In the genomic region with DNA sequence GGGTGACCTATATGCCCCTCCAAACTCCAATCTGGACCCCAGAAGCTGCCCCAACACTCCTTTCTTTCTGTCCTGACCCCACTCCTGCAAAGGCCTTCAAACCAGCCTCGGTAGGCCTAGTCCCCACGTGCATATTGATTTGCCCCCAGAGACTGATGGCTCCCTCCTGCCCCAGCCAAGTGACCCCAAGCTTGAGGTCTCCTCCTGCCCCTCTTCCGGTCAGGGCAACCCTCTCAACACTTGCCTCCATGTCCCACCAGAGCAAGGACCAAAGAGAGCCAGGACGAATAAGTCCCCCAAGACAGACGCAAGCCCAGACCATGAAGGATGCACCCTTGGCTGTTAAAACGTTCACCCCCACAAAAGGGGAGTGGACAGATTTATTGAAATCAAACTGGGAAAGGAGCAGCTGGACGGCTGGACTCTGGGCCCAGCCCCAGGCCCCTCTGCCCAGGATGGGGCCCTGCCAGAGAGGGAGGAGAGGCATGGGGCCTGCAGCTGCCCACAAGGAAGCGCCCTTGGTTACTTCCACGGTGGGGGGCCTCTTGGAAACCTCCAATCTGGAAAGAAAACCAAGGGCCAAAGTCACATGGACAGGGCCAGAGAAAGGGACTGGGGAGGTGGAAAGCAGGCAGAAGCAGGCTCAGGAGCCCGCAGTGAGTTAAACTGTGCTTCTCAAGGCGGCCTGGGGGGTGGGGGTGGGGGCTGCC, we compare ENCODE assay signal across 8 cellular contexts. TPM values are rescaled to one million over a fixed set of nuclear protein-coding genes. Genes with fewer than 3 reads are reported as not detected.
DNase-seq lines count a peak whose midpoint lies in the region; ATAC-seq and TF ChIP-seq lines count a peak whose summit lies in the region.
"Had no signal": no experiment of that assay in that cellular context is flagged by ENCODE, and none has a peak within 500 bp of the region (broad histone marks: within the 10 kb centered on the region; RNA-seq: fewer than 3 reads in every experiment).

No MANE protein-coding gene starts in this region.

- peaks cover 20% of the 10 kb centered on the region for H3K27me3 Mint-ChIP-seq in activated naive CD8-positive, alpha-beta T cell treated with anti-CD3 and anti-CD28 coated beads, Interleukin-2, amount 10 ng/mL, durations not matched to agents 7 days and 5 days
- H3K27me3 Mint-ChIP-seq in natural killer cell treated with Interleukin-12 subunit alpha and Interleukin-12 subunit beta and Interleukin-15 and Interleukin-18, amount 100 ng/mL, for 72 hours, result no peaks in the 10 kb centered on the region
- H3K27me3 Mint-ChIP-seq in activated T-cell treated with anti-CD3 and anti-CD28 coated beads, Interleukin-2, amount 50 U/mL, for 72 hours (ENCODE audit: low read depth), result peaks cover 12% of the 10 kb centered on the region

- peaks cover 38% of the 10 kb centered on the region for H3K79me2 ChIP-seq in DND-41 (ENCODE audit: insufficient read depth, low read length)

- H3K4me1 ChIP-seq in DND-41 (ENCODE audit: insufficient read depth, low read length) (peaks cover 52% of the 10 kb centered on the region), ovary (ENCODE audit: insufficient read depth) (peaks cover 16% of the 10 kb centered on the region)

- H3K9me3 ChIP-seq in DND-41 (ENCODE audit: insufficient read depth, low read length, severe bottlenecking), result no peaks in the 10 kb centered on the region
- H3K9me3 ChIP-seq in ovary, result no peaks in the 10 kb centered on the region

- H3K4me3 Mint-ChIP-seq in activated naive CD8-positive, alpha-beta T cell treated with anti-CD3 and anti-CD28 coated beads, Interleukin-2, amount 10 ng/mL, durations not matched to agents 7 days and 5 days, result peak overlapping the region; percentile 14
- peak overlapping the region; percentile 12 for H3K4me3 Mint-ChIP-seq in natural killer cell treated with Interleukin-12 subunit alpha and Interleukin-12 subunit beta and Interleukin-15 and Interleukin-18, amount 100 ng/mL, for 72 hours
- H3K4me3 Mint-ChIP-seq in activated T-cell treated with anti-CD3 and anti-CD28 coated beads, Interleukin-2, amount 50 U/mL, for 72 hours, result peak overlapping the region in 1 of 2 donors; percentile 31

- H3K9ac ChIP-seq in DND-41 (ENCODE audit: low read depth, low read length), result no peak overlapping the region

- DNase-seq in DND-41 (no peak), ovary (no peak)
- peak; percentile 29 for DNase-seq in activated naive CD8-positive, alpha-beta T cell treated with anti-CD3 and anti-CD28 coated beads, Interleukin-2, amount 10 ng/mL, durations not matched to agents 7 days and 5 days
- peak; percentile 18 for DNase-seq in natural killer cell treated with Interleukin-12 subunit alpha and Interleukin-12 subunit beta and Interleukin-15 and Interleukin-18, amount 100 ng/mL, for 72 hours (ENCODE audit: low spot score)
- DNase-seq in activated T-cell treated with anti-CD3 and anti-CD28 coated beads, Interleukin-2, amount 50 U/mL, for 72 hours, result no peak
- DNase-seq: HCEC 1CT, NCI-H2081 had no signal

- peaks cover 5% of the 10 kb centered on the region for H3K36me3 Mint-ChIP-seq in activated naive CD8-positive, alpha-beta T cell treated with anti-CD3 and anti-CD28 coated beads, Interleukin-2, amount 10 ng/mL, durations not matched to agents 7 days and 5 days
- H3K36me3 Mint-ChIP-seq in natural killer cell treated with Interleukin-12 subunit alpha and Interleukin-12 subunit beta and Interleukin-15 and Interleukin-18, amount 100 ng/mL, for 72 hours, result no peaks in the 10 kb centered on the region
- peaks cover 2% of the 10 kb centered on the region in 2 donors for H3K36me3 Mint-ChIP-seq in activated T-cell treated with anti-CD3 and anti-CD28 coated beads, Interleukin-2, amount 50 U/mL, for 72 hours (ENCODE audit: insufficient read depth in 2 of 2)

- no peak overlapping the region for H2AFZ ChIP-seq in DND-41 (ENCODE audit: low read depth, low read length)

- peak overlapping the region; percentile 30; the same call in 1 of the 2 replicates for H3K4me2 ChIP-seq in DND-41 (ENCODE audit: insufficient read depth, low read length)

- H3K4me3 ChIP-seq in DND-41 (ENCODE audit: low read depth in 1 of 2, low read length in 2 of 2) (no peak overlapping the region), ovary (no peak overlapping the region)

- no peak overlapping the region for H3K27ac Mint-ChIP-seq in activated naive CD8-positive, alpha-beta T cell treated with anti-CD3 and anti-CD28 coated beads, Interleukin-2, amount 10 ng/mL, durations not matched to agents 7 days and 5 days
- H3K27ac Mint-ChIP-seq in natural killer cell treated with Interleukin-12 subunit alpha and Interleukin-12 subunit beta and Interleukin-15 and Interleukin-18, amount 100 ng/mL, for 72 hours, result no peak overlapping the region
- H3K27ac Mint-ChIP-seq in activated T-cell treated with anti-CD3 and anti-CD28 coated beads, Interleukin-2, amount 50 U/mL, for 72 hours, result no peak overlapping the region

- no peak for TF ChIP-seq POLR2A in ovary (IDR thresholded peaks at IDR 0.05)

- peaks cover 22% of the 10 kb centered on the region for H3K36me3 ChIP-seq in DND-41 (ENCODE audit: insufficient read depth, low read length)
- no peaks in the 10 kb centered on the region for H3K36me3 ChIP-seq in ovary

- peaks cover 45% of the 10 kb centered on the region for H4K20me1 ChIP-seq in DND-41 (ENCODE audit: insufficient read depth, low read length)

- intact Hi-C loops in ovary (cut with DNase I), result loop anchor here in 1 of 4 donors (2.0 kb wide), 1 partner anchor 35 kb away; no protein-coding TSS in a partner anchor

- no peak for ATAC-seq in DND-41 (ENCODE audit: insufficient read depth, low read depth)
- no peak for ATAC-seq in activated naive CD8-positive, alpha-beta T cell treated with anti-CD3 and anti-CD28 coated beads, Interleukin-2, amount 10 ng/mL, durations not matched to agents 7 days and 5 days (ENCODE audit: low read depth)
- ATAC-seq in natural killer cell treated with Interleukin-12 subunit alpha and Interleukin-12 subunit beta and Interleukin-15 and Interleukin-18, amount 100 ng/mL, for 72 hours, result no peak
- no peak for ATAC-seq in activated T-cell treated with anti-CD3 and anti-CD28 coated beads, Interleukin-2, amount 50 U/mL, for 72 hours (replicated peaks in 1 of 2)
- no peak for ATAC-seq in HG02642 (IDR thresholded peaks at IDR 0.05; ENCODE audit: poor library complexity, unreplicated experiment)

- TF ChIP-seq CTCF in DND-41 (IDR thresholded peaks at IDR 0.05; ENCODE audit: borderline replicate concordance, extremely low read depth, low read length, poor library complexity, severe bottlenecking) (no peak), ovary (IDR thresholded peaks at IDR 0.05) (no peak)

- peaks cover 33% of the 10 kb centered on the region for H3K4me1 Mint-ChIP-seq in activated naive CD8-positive, alpha-beta T cell treated with anti-CD3 and anti-CD28 coated beads, Interleukin-2, amount 10 ng/mL, durations not matched to agents 7 days and 5 days
- H3K4me1 Mint-ChIP-seq in natural killer cell treated with Interleukin-12 subunit alpha and Interleukin-12 subunit beta and Interleukin-15 and Interleukin-18, amount 100 ng/mL, for 72 hours (ENCODE audit: low read depth in 2 of 2), result peaks cover 42% of the 10 kb centered on the region in 2 donors
- peaks cover 62% of the 10 kb centered on the region for H3K4me1 Mint-ChIP-seq in activated T-cell treated with anti-CD3 and anti-CD28 coated beads, Interleukin-2, amount 50 U/mL, for 72 hours (ENCODE audit: low read depth)

- no peaks in the 10 kb centered on the region for H3K9me3 Mint-ChIP-seq in activated naive CD8-positive, alpha-beta T cell treated with anti-CD3 and anti-CD28 coated beads, Interleukin-2, amount 10 ng/mL, durations not matched to agents 7 days and 5 days
- H3K9me3 Mint-ChIP-seq in natural killer cell treated with Interleukin-12 subunit alpha and Interleukin-12 subunit beta and Interleukin-15 and Interleukin-18, amount 100 ng/mL, for 72 hours, result no peaks in the 10 kb centered on the region
- no peaks in the 10 kb centered on the region for H3K9me3 Mint-ChIP-seq in activated T-cell treated with anti-CD3 and anti-CD28 coated beads, Interleukin-2, amount 50 U/mL, for 72 hours

- H3K27me3 ChIP-seq in DND-41 (ENCODE audit: insufficient read depth, low read length, poor library complexity) (no peaks in the 10 kb centered on the region), ovary (no peaks in the 10 kb centered on the region)

- WGBS in ovary, 3 donors, result 48 to 61% (median 59%) methylated on average over 11 of the region's 11 CpGs

- no peak for TF ChIP-seq EP300 in ovary (IDR thresholded peaks at IDR 0.05)

- H3K27ac ChIP-seq in DND-41 (ENCODE audit: low read length), result no peak overlapping the region
- no peak overlapping the region for H3K27ac ChIP-seq in ovary

- POLR2A ChIA-PET in activated naive CD8-positive, alpha-beta T cell treated with anti-CD3 and anti-CD28 coated beads, Interleukin-2, amount 10 ng/mL, durations not matched to agents 7 days and 5 days (lab: Charles Lee), result interaction anchor here (0.7 to 9.0 kb wide), 2 partner anchors 15 to 70 kb away, joined by 4 to 53 read pairs; partner anchors contain the start of gene ADISSP

RNA-seq across cellular contexts. Expression of gene SPEF1, which starts 2.4 kb away (rescaled TPM):
- not detected for total RNA-seq in activated naive CD8-positive, alpha-beta T cell treated with anti-CD3 and anti-CD28 coated beads, Interleukin-2, amount 10 ng/mL, durations not matched to agents 7 days and 5 days
- total RNA-seq in natural killer cell treated with Interleukin-12 subunit alpha and Interleukin-12 subunit beta and Interleukin-15 and Interleukin-18, amount 100 ng/mL, for 72 hours, result under 1 TPM; 0.24 to 0.36 TPM
- 10 to 100 TPM in 1 of 7 donors, 1 to 10 TPM in 2, under 1 TPM in 2, not detected in 2; 0.43 to 27.9 (median 1.4) TPM for total RNA-seq in ovary
- polyA plus RNA-seq in ovary, result under 1 TPM in 1 of 2 donors, not detected in 1; 0.54 TPM
- under 1 TPM; 0.48 to 0.49 TPM for total RNA-seq in activated T-cell treated with anti-CD3 and anti-CD28 coated beads, Interleukin-2, amount 50 U/mL, for 72 hours

RNA-seq across cellular contexts. Expression of gene CENPB, which starts 2.9 kb away (rescaled TPM):
- 10 to 100 TPM; 63.3 to 65.7 TPM for total RNA-seq in activated naive CD8-positive, alpha-beta T cell treated with anti-CD3 and anti-CD28 coated beads, Interleukin-2, amount 10 ng/mL, durations not matched to agents 7 days and 5 days
- total RNA-seq in natural killer cell treated with Interleukin-12 subunit alpha and Interleukin-12 subunit beta and Interleukin-15 and Interleukin-18, amount 100 ng/mL, for 72 hours, result 100 to 1,000 TPM in 1 of 2 donors, 10 to 100 TPM in 1; 75.4 to 118 TPM
- total RNA-seq in ovary, result 100 to 1,000 TPM in 2 of 7 donors, 10 to 100 TPM in 5; 43.8 to 119 (median 97.8) TPM
- 10 to 100 TPM; 15.4 to 67.1 TPM for polyA plus RNA-seq in ovary
- 10 to 100 TPM; 30.4 to 31.5 TPM for total RNA-seq in activated T-cell treated with anti-CD3 and anti-CD28 coated beads, Interleukin-2, amount 50 U/mL, for 72 hours

RNA-seq across cellular contexts. Expression of gene CDC25B, which starts 12.4 kb away (rescaled TPM):
- 100 to 1,000 TPM; 263 to 264 TPM for total RNA-seq in activated naive CD8-positive, alpha-beta T cell treated with anti-CD3 and anti-CD28 coated beads, Interleukin-2, amount 10 ng/mL, durations not matched to agents 7 days and 5 days
- total RNA-seq in natural killer cell treated with Interleukin-12 subunit alpha and Interleukin-12 subunit beta and Interleukin-15 and Interleukin-18, amount 100 ng/mL, for 72 hours, result 10 to 100 TPM; 38.9 to 84.1 TPM
- total RNA-seq in ovary, result 10 to 100 TPM; 19.1 to 47.8 (median 35.6) TPM
- polyA plus RNA-seq in ovary, result 10 to 100 TPM; 17.9 to 29.0 TPM
- 100 to 1,000 TPM; 121 to 128 TPM for total RNA-seq in activated T-cell treated with anti-CD3 and anti-CD28 coated beads, Interleukin-2, amount 50 U/mL, for 72 hours

RNA-seq across cellular contexts. Expression of gene ADISSP, which starts 16.1 kb away (rescaled TPM):
- total RNA-seq in activated naive CD8-positive, alpha-beta T cell treated with anti-CD3 and anti-CD28 coated beads, Interleukin-2, amount 10 ng/mL, durations not matched to agents 7 days and 5 days, result 10 to 100 TPM; 21.9 to 22.1 TPM
- total RNA-seq in natural killer cell treated with Interleukin-12 subunit alpha and Interleukin-12 subunit beta and Interleukin-15 and Interleukin-18, amount 100 ng/mL, for 72 hours, result 10 to 100 TPM; 29.5 to 89.2 TPM
- 100 to 1,000 TPM in 1 of 7 donors, 10 to 100 TPM in 6; 24.6 to 124 (median 69.1) TPM for total RNA-seq in ovary
- 100 to 1,000 TPM in 1 of 2 donors, 10 to 100 TPM in 1; 11.5 to 103 TPM for polyA plus RNA-seq in ovary
- total RNA-seq in activated T-cell treated with anti-CD3 and anti-CD28 coated beads, Interleukin-2, amount 50 U/mL, for 72 hours, result 10 to 100 TPM; 26.3 to 35.8 TPM

RNA-seq across cellular contexts. Expression of gene AP5S1, which starts 36.7 kb away (rescaled TPM):
- 10 to 100 TPM; 11.1 to 12.5 TPM for total RNA-seq in activated naive CD8-positive, alpha-beta T cell treated with anti-CD3 and anti-CD28 coated beads, Interleukin-2, amount 10 ng/mL, durations not matched to agents 7 days and 5 days
- total RNA-seq in natural killer cell treated with Interleukin-12 subunit alpha and Interleukin-12 subunit beta and Interleukin-15 and Interleukin-18, amount 100 ng/mL, for 72 hours, result 10 to 100 TPM; 13.5 to 19.7 TPM
- total RNA-seq in ovary, result 10 to 100 TPM in 5 of 7 donors, 1 to 10 TPM in 2; 6.8 to 15.3 (median 12.0) TPM
- 1 to 10 TPM; 2.9 to 6.8 TPM for polyA plus RNA-seq in ovary
- total RNA-seq in activated T-cell treated with anti-CD3 and anti-CD28 coated beads, Interleukin-2, amount 50 U/mL, for 72 hours, result 10 to 100 TPM; 10.3 to 13.7 TPM

Comparison
In these comparisons a context has a peak if more than half of its experiments do, and no peak if none do; other contexts are left out.
1. DNase-seq: peak in activated naive CD8-positive, alpha-beta T cell treated with anti-CD3 and anti-CD28 coated beads, Interleukin-2, amount 10 ng/mL, durations not matched to agents 7 days and 5 days (single experiment) and natural killer cell treated with Interleukin-12 subunit alpha and Interleukin-12 subunit beta and Interleukin-15 and Interleukin-18, amount 100 ng/mL, for 72 hours (single experiment); none in DND-41 (single experiment), ovary (0 of 5) and activated T-cell treated with anti-CD3 and anti-CD28 coated beads, Interleukin-2, amount 50 U/mL, for 72 hours (0 of 2).